ENCODE assay signal across 8 cellular contexts in the genomic region with DNA sequence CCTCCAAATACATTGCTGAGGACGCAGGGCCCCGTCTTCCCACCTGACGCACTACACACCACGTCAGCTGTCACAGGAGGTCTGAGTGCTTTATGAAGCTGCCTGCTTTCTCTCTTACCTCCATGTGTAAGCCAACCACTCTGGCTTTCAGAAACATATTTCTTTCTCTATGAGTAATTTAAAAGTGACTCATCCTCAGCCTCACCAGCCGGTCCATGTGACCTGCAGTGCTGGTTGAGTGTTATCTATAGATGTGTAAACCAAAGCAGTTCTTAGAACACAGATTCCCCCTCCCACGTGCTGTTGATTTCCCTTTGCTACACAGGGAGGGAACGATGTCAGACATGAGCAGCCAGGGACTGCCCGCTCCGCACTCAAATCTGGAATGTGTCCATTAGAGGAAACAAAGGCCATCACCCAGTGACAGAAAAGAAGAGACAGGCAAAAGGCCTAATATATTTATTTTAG.
DNase-seq lines count a peak whose midpoint lies in the region; ATAC-seq lines count a peak whose summit lies in the region.

No MANE protein-coding gene starts in this region.

- H3K9me3 Mint-ChIP-seq in stimulated activated naive B cell treated with anti-CD40 and anti-IgM and Interleukin-4, amounts not matched to agents 10 μg/mL and 1 μg/mL and 100 μg/mL, for 72 hours: peaks cover 0 to 8% of the 10 kb centered on the region in 2 donors

- DNase-seq in Daoy (ENCODE audit: low read depth) (peak; percentile 83), M059J (ENCODE audit: low read depth) (peak; percentile 81), dermis microvascular lymphatic vessel endothelial cell (ENCODE audit: low read depth in 2 of 2) (peak; percentile 78 to 81), myocyte (ENCODE audit: low read depth) (peak; percentile 69), NCI-H187 (lab: John Stamatoyannopoulos, UW) (no peak)
- peak; percentile 73 for DNase-seq in activated CD4-positive, alpha-beta T cell treated with anti-CD3 and anti-CD28 coated beads, Interleukin-2, amount 50 U/mL, for 1 hour
- peak; percentile 89 for DNase-seq in stimulated activated naive B cell treated with anti-CD40 and anti-IgM and Interleukin-4, amounts not matched to agents 10 μg/mL and 1 μg/mL and 100 μg/mL, for 72 hours

- H3K4me1 Mint-ChIP-seq in stimulated activated naive B cell treated with anti-CD40 and anti-IgM and Interleukin-4, amounts not matched to agents 10 μg/mL and 1 μg/mL and 100 μg/mL, for 72 hours: peaks cover 71 to 98% of the 10 kb centered on the region in 2 donors

- no peaks in the 10 kb centered on the region for H3K27me3 Mint-ChIP-seq in stimulated activated naive B cell treated with anti-CD40 and anti-IgM and Interleukin-4, amounts not matched to agents 10 μg/mL and 1 μg/mL and 100 μg/mL, for 72 hours

- H3K36me3 Mint-ChIP-seq in stimulated activated naive B cell treated with anti-CD40 and anti-IgM and Interleukin-4, amounts not matched to agents 10 μg/mL and 1 μg/mL and 100 μg/mL, for 72 hours: peaks cover 39 to 56% of the 10 kb centered on the region in 2 donors

- peak overlapping the region; percentile 79 to 81 for H3K4me3 Mint-ChIP-seq in stimulated activated naive B cell treated with anti-CD40 and anti-IgM and Interleukin-4, amounts not matched to agents 10 μg/mL and 1 μg/mL and 100 μg/mL, for 72 hours

- H3K27ac Mint-ChIP-seq in stimulated activated naive B cell treated with anti-CD40 and anti-IgM and Interleukin-4, amounts not matched to agents 10 μg/mL and 1 μg/mL and 100 μg/mL, for 72 hours: peak overlapping the region; percentile 98

- peak; percentile 55 for ATAC-seq in GM21619 (IDR thresholded peaks at IDR 0.05; ENCODE audit: unreplicated experiment)
- peak; percentile 69 to 70 for ATAC-seq in stimulated activated naive B cell treated with anti-CD40 and anti-IgM and Interleukin-4, amounts not matched to agents 10 μg/mL and 1 μg/mL and 100 μg/mL, for 72 hours (replicated peaks)

Comparison
In these comparisons a context has a peak if more than half of its experiments do, and no peak if none do; other contexts are left out.
1. DNase-seq: peak in Daoy (single experiment), M059J (single experiment), activated CD4-positive, alpha-beta T cell treated with anti-CD3 and anti-CD28 coated beads, Interleukin-2, amount 50 U/mL, for 1 hour (single experiment), dermis microvascular lymphatic vessel endothelial cell (2 of 2), myocyte (single experiment) and stimulated activated naive B cell treated with anti-CD40 and anti-IgM and Interleukin-4, amounts not matched to agents 10 μg/mL and 1 μg/mL and 100 μg/mL, for 72 hours (single experiment); none in NCI-H187 (0 of 2).